ENCODE assay signal across 9 cellular contexts in genomic region chr12:89179983-89180382, GRCh38.
DNase-seq lines count a peak whose midpoint lies in the region; ATAC-seq and TF ChIP-seq lines count a peak whose summit lies in the region.
"Had no signal": no experiment of that assay in that cellular context is flagged by ENCODE, and none has a peak within 500 bp of the region (broad histone marks: within the 10 kb centered on the region; RNA-seq: fewer than 3 reads in every experiment).

No MANE protein-coding gene starts in this region.

- no peaks in the 10 kb centered on the region for H3K27me3 ChIP-seq in gastrocnemius medialis

- TF ChIP-seq CTCF in gastrocnemius medialis (IDR thresholded peaks at IDR 0.05 in 4 of 5, conservative IDR thresholded peaks at IDR 0.05 in 1 of 5) = no peak

- intact Hi-C loops in gastrocnemius medialis (cut with DNase I; ENCODE audit: low total_unique reads) = loop anchor here (5.0 kb wide), 1 partner anchor 172 kb away; the partner anchor contains the start of gene DUSP6

- no peak overlapping the region for H3K4me3 ChIP-seq in gastrocnemius medialis

- in situ Hi-C loops in gastrocnemius medialis (cut with MboI; ENCODE audit: low sequenced_read_pairs in 4 of 4) = no loop called here

- H3K36me3 ChIP-seq in gastrocnemius medialis = no peaks in the 10 kb centered on the region

- H3K9me3 ChIP-seq in gastrocnemius medialis = no peaks in the 10 kb centered on the region

- no peak for TF ChIP-seq POLR2A in erythroblast (IDR thresholded peaks at IDR 0.05; ENCODE audit: low read length)
- TF ChIP-seq POLR2A in gastrocnemius medialis (IDR thresholded peaks at IDR 0.05) = no peak

- DNase-seq in DMS 273 (lab: John Stamatoyannopoulos, UW; ENCODE audit: unreplicated experiment) (peak; percentile 1), DMS 273 treated with DMSO at 0.1 percent for 48 hours (lab: John Stamatoyannopoulos, UW) (no peak), NCI-H748 treated with DMSO at 0.1 percent for 48 hours (lab: John Stamatoyannopoulos, UW) (peak; percentile 75), erythroblast (lab: John Stamatoyannopoulos, UW) (peak; percentile 23 to 66), gastrocnemius medialis (peak; percentile 49 to 53), NCI-H82 (lab: John Stamatoyannopoulos, UW) (no peak)
- DNase-seq in stimulated activated CD4-positive, alpha-beta T cell treated with anti-CD3 and anti-CD28 coated beads, Interleukin-2, amount 100 ng/mL, for 24 hours = no peak

- H3K27ac ChIP-seq in gastrocnemius medialis = no peak overlapping the region
- H3K27ac ChIP-seq: 22Rv1 had no signal

- H3K4me1 ChIP-seq in gastrocnemius medialis = peaks cover 0 to 11% of the 10 kb centered on the region in 2 donors

- ATAC-seq in gastrocnemius medialis = peak; percentile 75 to 77
- no peak for ATAC-seq in GM18873 (IDR thresholded peaks at IDR 0.05; ENCODE audit: low FRiP score, unreplicated experiment)

Comparison
In these comparisons a context has a peak if more than half of its experiments do, and no peak if none do; other contexts are left out.
1. DNase-seq: peak in DMS 273 (single experiment), NCI-H748 treated with DMSO at 0.1 percent for 48 hours (single experiment), erythroblast (2 of 2) and gastrocnemius medialis (2 of 2); none in DMS 273 treated with DMSO at 0.1 percent for 48 hours (single experiment), NCI-H82 (single experiment) and stimulated activated CD4-positive, alpha-beta T cell treated with anti-CD3 and anti-CD28 coated beads, Interleukin-2, amount 100 ng/mL, for 24 hours (0 of 2).